In genomic region chr17:489758-490329, GRCh38 we compare ENCODE assay signal across 7 cellular contexts. TPM values are rescaled to one million over a fixed set of nuclear protein-coding genes. Genes with fewer than 3 reads are reported as not detected.
DNase-seq lines count a peak whose midpoint lies in the region; ATAC-seq and TF ChIP-seq lines count a peak whose summit lies in the region.

No MANE protein-coding gene starts in this region.

- H3K9me3 ChIP-seq in GM23248 (ENCODE audit: low read depth) (no peaks in the 10 kb centered on the region), mesenchymal stem cell (ENCODE audit: control insufficient read depth, low read length) (no peaks in the 10 kb centered on the region)

- H3K4me2 ChIP-seq in GM23248 (ENCODE audit: unreplicated experiment) (peak overlapping the region; percentile 82), mesenchymal stem cell (ENCODE audit: low read length, poor library complexity, severe bottlenecking) (peak overlapping the region; percentile 77)

- no peak overlapping the region for H2BK120ac ChIP-seq in mesenchymal stem cell (ENCODE audit: low read depth, low read length)

- DNase-seq in GM23248 = peak; percentile 75
- DNase-seq in T-helper 2 cell treated with Interferon-gamma antibody and Interleukin-4, amounts not matched to agents 5 μg/mL and 100 μg/mL, for 36 hours (ENCODE audit: low spot score) = peak; percentile 71
- DNase-seq in choroid plexus epithelial cell (ENCODE audit: low read depth) = peak; percentile 42
- DNase-seq in mesenchymal stem cell = peak; percentile 66
- DNase-seq in stimulated activated effector memory CD8-positive, alpha-beta T cell treated with anti-CD3 and anti-CD28 coated beads, Interleukin-12 subunit alpha, Interleukin-12 subunit beta, amount 100 ng/mL, for 72 hours (ENCODE audit: low spot score in 2 of 2) = peak; percentile 49 to 82
- DNase-seq in Kasumi-1 (lab: John Stamatoyannopoulos, UW) = no peak

- H2BK15ac ChIP-seq in mesenchymal stem cell (ENCODE audit: low read depth, poor library complexity, severe bottlenecking) = peak overlapping the region; percentile 80

- H2BK5ac ChIP-seq in mesenchymal stem cell (ENCODE audit: low read depth, low read length, poor library complexity, severe bottlenecking) = peak overlapping the region; percentile 60

- H3K27ac ChIP-seq in GM23248 (peak overlapping the region; percentile 61), mesenchymal stem cell (ENCODE audit: low read length, poor library complexity, severe bottlenecking) (peak overlapping the region; percentile 78)

- H3K36me3 ChIP-seq in GM23248 (ENCODE audit: low read depth) (no peaks in the 10 kb centered on the region), mesenchymal stem cell (ENCODE audit: control insufficient read depth in 1 of 2, insufficient read depth in 2 of 2, low read depth in 1 of 2, low read length in 2 of 2) (no peaks in the 10 kb centered on the region)

- TF ChIP-seq CTCF in choroid plexus epithelial cell (conservative IDR thresholded peaks at IDR 0.05; ENCODE audit: low read depth, low read length) = no peak

- H3F3A ChIP-seq in GM23248 (ENCODE audit: insufficient read depth) = no peaks in the 10 kb centered on the region

- H3K27me3 ChIP-seq in GM23248 (replicated peaks; ENCODE audit: insufficient read depth) = no peaks in the 10 kb centered on the region
- peaks cover 0 to 16% of the 10 kb centered on the region in 2 experiments for H3K27me3 ChIP-seq in mesenchymal stem cell (ENCODE audit: control insufficient read depth in 1 of 2, insufficient read depth in 1 of 2, low read length in 2 of 2)

- H4K91ac ChIP-seq in mesenchymal stem cell (ENCODE audit: low read length) = peak overlapping the region; percentile 61

- peaks cover 8% of the 10 kb centered on the region for H3K4me1 Mint-ChIP-seq in T-helper 2 cell treated with Interferon-gamma antibody and Interleukin-4, amounts not matched to agents 5 μg/mL and 100 μg/mL, for 36 hours (ENCODE audit: low read depth)
- H3K4me1 Mint-ChIP-seq in stimulated activated effector memory CD8-positive, alpha-beta T cell treated with anti-CD3 and anti-CD28 coated beads, Interleukin-12 subunit alpha, Interleukin-12 subunit beta, amount 100 ng/mL, for 72 hours = peaks cover 10% of the 10 kb centered on the region

- H3K14ac ChIP-seq in mesenchymal stem cell (ENCODE audit: low read length in 2 of 2) = no peak overlapping the region

- H3K9me2 ChIP-seq in GM23248 (ENCODE audit: insufficient read depth) = no peaks in the 10 kb centered on the region

- H3K4me3 Mint-ChIP-seq in T-helper 2 cell treated with Interferon-gamma antibody and Interleukin-4, amounts not matched to agents 5 μg/mL and 100 μg/mL, for 36 hours = peak overlapping the region; percentile 97
- peak overlapping the region; percentile 89 for H3K4me3 Mint-ChIP-seq in stimulated activated effector memory CD8-positive, alpha-beta T cell treated with anti-CD3 and anti-CD28 coated beads, Interleukin-12 subunit alpha, Interleukin-12 subunit beta, amount 100 ng/mL, for 72 hours

- no peaks in the 10 kb centered on the region for H3K9me3 Mint-ChIP-seq in T-helper 2 cell treated with Interferon-gamma antibody and Interleukin-4, amounts not matched to agents 5 μg/mL and 100 μg/mL, for 36 hours
- H3K9me3 Mint-ChIP-seq in stimulated activated effector memory CD8-positive, alpha-beta T cell treated with anti-CD3 and anti-CD28 coated beads, Interleukin-12 subunit alpha, Interleukin-12 subunit beta, amount 100 ng/mL, for 72 hours = no peaks in the 10 kb centered on the region

- H2BK12ac ChIP-seq in mesenchymal stem cell (ENCODE audit: low read length in 2 of 2) = peak overlapping the region in 1 of 2 experiments; percentile 7

- in situ Hi-C loops in GM23248 (cut with MboI) = no loop called here

- no peaks in the 10 kb centered on the region for H3K79me1 ChIP-seq in mesenchymal stem cell (replicated peaks; ENCODE audit: low read length, poor library complexity, severe bottlenecking)

- H3K27ac Mint-ChIP-seq in T-helper 2 cell treated with Interferon-gamma antibody and Interleukin-4, amounts not matched to agents 5 μg/mL and 100 μg/mL, for 36 hours = peak overlapping the region; percentile 89
- H3K27ac Mint-ChIP-seq in stimulated activated effector memory CD8-positive, alpha-beta T cell treated with anti-CD3 and anti-CD28 coated beads, Interleukin-12 subunit alpha, Interleukin-12 subunit beta, amount 100 ng/mL, for 72 hours = peak overlapping the region; percentile 93

- no peak overlapping the region for H3K23ac ChIP-seq in mesenchymal stem cell (ENCODE audit: low read length in 2 of 2)

- peak; percentile 80 for ATAC-seq in stimulated activated effector memory CD8-positive, alpha-beta T cell treated with anti-CD3 and anti-CD28 coated beads, Interleukin-12 subunit alpha, Interleukin-12 subunit beta, amount 100 ng/mL, for 72 hours
- ATAC-seq in GM21526 (IDR thresholded peaks at IDR 0.05; ENCODE audit: low FRiP score, unreplicated experiment) = no peak

- peaks cover 9% of the 10 kb centered on the region; the same call in 1 of the 2 replicates for H3K79me2 ChIP-seq in GM23248 (ENCODE audit: insufficient read depth)

- no peaks in the 10 kb centered on the region for H4K20me1 ChIP-seq in GM23248 (ENCODE audit: insufficient read depth)

- peak overlapping the region; percentile 77 for H2AFZ ChIP-seq in GM23248
- peak overlapping the region; percentile 8 for H2AFZ ChIP-seq in mesenchymal stem cell (ENCODE audit: low read depth, low read length)

- peak overlapping the region; percentile 3 for H4K8ac ChIP-seq in mesenchymal stem cell (ENCODE audit: low read length)

- peak overlapping the region in 1 of 2 experiments; percentile 40 for H3K4ac ChIP-seq in mesenchymal stem cell (ENCODE audit: low read depth in 1 of 2, low read length in 2 of 2)

- H2AK5ac ChIP-seq in mesenchymal stem cell (ENCODE audit: low read length, severe bottlenecking) = no peak overlapping the region

- peaks cover 7% of the 10 kb centered on the region for H3K36me3 Mint-ChIP-seq in T-helper 2 cell treated with Interferon-gamma antibody and Interleukin-4, amounts not matched to agents 5 μg/mL and 100 μg/mL, for 36 hours (ENCODE audit: low read depth)
- H3K36me3 Mint-ChIP-seq in stimulated activated effector memory CD8-positive, alpha-beta T cell treated with anti-CD3 and anti-CD28 coated beads, Interleukin-12 subunit alpha, Interleukin-12 subunit beta, amount 100 ng/mL, for 72 hours = peaks cover 22% of the 10 kb centered on the region

- peak overlapping the region; percentile 28 to 63 for H3K18ac ChIP-seq in mesenchymal stem cell (ENCODE audit: low read depth in 1 of 2, low read length in 2 of 2)

- 1% methylated on average over 24 to 28 of the region's 38 CpGs for WGBS in GM23248 (ENCODE audit: low coverage in 1 of 2, low lambda C conversion rate in 2 of 2, missing lambda C conversion rate in 2 of 2), 2 experiments
- 2% methylated on average over 18 of the region's 38 CpGs for WGBS in mesenchymal stem cell

- H3K9ac ChIP-seq in GM23248 (peak overlapping the region; percentile 80), mesenchymal stem cell (ENCODE audit: low read length) (peak overlapping the region; percentile 65)

- H3K4me3 ChIP-seq in GM23248 (peak overlapping the region; percentile 75), choroid plexus epithelial cell (ENCODE audit: low read depth, low read length) (peak overlapping the region; percentile 61), mesenchymal stem cell (ENCODE audit: insufficient read depth in 1 of 2, low read depth in 1 of 2, low read length in 2 of 2) (peak overlapping the region; percentile 58 to 70)

- H3K4me1 ChIP-seq in GM23248 (ENCODE audit: insufficient read depth) (no peaks in the 10 kb centered on the region), mesenchymal stem cell (ENCODE audit: control insufficient read depth, insufficient read depth, low read depth, low read length) (peaks cover 14% of the 10 kb centered on the region)

- peaks cover 12% of the 10 kb centered on the region for H3K27me3 Mint-ChIP-seq in T-helper 2 cell treated with Interferon-gamma antibody and Interleukin-4, amounts not matched to agents 5 μg/mL and 100 μg/mL, for 36 hours (ENCODE audit: low read depth)

RNA-seq across cellular contexts. Expression of gene RFLNB, which starts 44.1 kb away (rescaled TPM):
- 73.1 and 78.9 TPM in 2 replicates for total RNA-seq in GM23248 (2014; rRNA removed; shearing (Covaris generic))
- polyA plus RNA-seq in GM23248 (2016; fragmentation: Nextera tagmentation; extraction: Ambion mirVana) = 45.7 and 47.6 TPM in 2 replicates
- 42.1 TPM for polyA plus RNA-seq in mesenchymal stem cell (2013, experiment 1 of 2)
- 43.8 TPM for polyA plus RNA-seq in mesenchymal stem cell (2013, experiment 2 of 2)

Comparison
In these comparisons a context has a peak if more than half of its experiments do, and no peak if none do; other contexts are left out.
1. DNase-seq: peak in GM23248 (single experiment), T-helper 2 cell treated with Interferon-gamma antibody and Interleukin-4, amounts not matched to agents 5 μg/mL and 100 μg/mL, for 36 hours (single experiment), choroid plexus epithelial cell (single experiment), mesenchymal stem cell (single experiment) and stimulated activated effector memory CD8-positive, alpha-beta T cell treated with anti-CD3 and anti-CD28 coated beads, Interleukin-12 subunit alpha, Interleukin-12 subunit beta, amount 100 ng/mL, for 72 hours (2 of 2); none in Kasumi-1 (0 of 2).
2. Peak in every context shown above with its lines, with median percentiles within 50 percentile points of each other: H3K4me3 ChIP-seq.